8 cellular contexts compared by ENCODE assay signal in the genomic region with DNA sequence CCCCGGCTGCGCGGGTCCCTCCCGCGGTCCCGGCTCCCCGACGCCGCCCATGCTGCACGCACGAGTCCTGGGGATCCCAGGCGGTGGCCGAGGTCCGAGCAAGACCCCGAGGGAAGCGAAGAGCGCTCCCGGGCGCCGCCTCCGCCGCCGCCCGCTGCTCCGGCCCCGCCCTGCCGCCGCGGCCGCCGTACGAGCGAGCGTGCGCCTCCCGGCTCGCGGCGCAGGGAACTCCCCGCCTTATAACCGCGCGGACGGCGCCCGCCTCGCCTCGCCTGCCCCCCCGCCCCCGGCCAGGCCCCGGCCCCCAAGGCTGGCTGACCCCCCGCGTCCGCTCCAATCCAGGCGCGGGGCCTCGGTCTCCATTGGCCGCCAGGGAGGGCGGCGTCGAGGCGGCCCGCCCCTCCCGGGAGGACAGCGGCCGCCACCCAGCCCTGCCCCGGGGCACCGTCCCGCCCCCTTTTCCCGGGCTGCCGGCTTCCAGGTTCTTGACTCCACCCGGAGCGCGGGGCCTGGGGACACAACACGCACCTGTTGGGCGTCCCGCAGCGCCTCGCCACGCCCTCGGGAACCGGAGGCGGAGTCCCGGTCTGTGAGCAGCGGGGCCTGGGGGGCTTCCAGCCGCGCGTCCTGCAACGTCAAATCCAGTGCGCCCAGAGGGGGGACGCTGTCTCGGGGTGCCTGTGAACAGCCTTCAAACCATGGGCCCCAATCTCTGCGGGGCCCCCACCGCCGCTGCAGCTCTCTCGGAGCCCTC. TPM values are rescaled to one million over a fixed set of nuclear protein-coding genes. Genes with fewer than 3 reads are reported as not detected.
DNase-seq lines count a peak whose midpoint lies in the region; ATAC-seq, FAIRE-seq and TF ChIP-seq lines count a peak whose summit lies in the region.

Gene FADS3, minus strand, starts transcription at position 215 of the 754 bp plus-strand sequence. Its CDS starts 164 bp downstream, at position 51.

- no peaks in the 10 kb centered on the region for H3K79me2 ChIP-seq in OCI-LY3 (ENCODE audit: low read length)

- no peak for FAIRE-seq in GM19239 (lab: Jason Lieb, UNC)

- H3K36me3 ChIP-seq in OCI-LY3 (replicated peaks; ENCODE audit: low read depth, low read length), result no peaks in the 10 kb centered on the region

- H3K27ac ChIP-seq in OCI-LY3 (ENCODE audit: low read length), result no peak within 1 kb of the TSS

- H3K4me3 ChIP-seq in OCI-LY3 (ENCODE audit: low read length) (peak within 1 kb of the TSS; percentile 89), epithelial cell of proximal tubule (ENCODE audit: low read depth, low read length) (peak within 1 kb of the TSS; percentile 77)

- peaks cover 11% of the 10 kb centered on the region; the same call in 1 of the 2 replicates for H3K27me3 ChIP-seq in OCI-LY3 (ENCODE audit: low read depth, low read length)

- TF ChIP-seq CTCF in OCI-LY3 (IDR thresholded peaks at IDR 0.05; ENCODE audit: low read depth, low read length) (peak; percentile 27; the same call in 1 of the 2 replicates), epithelial cell of proximal tubule (conservative IDR thresholded peaks at IDR 0.05; ENCODE audit: low read depth, low read length) (no peak)

- no peaks in the 10 kb centered on the region for H4K20me1 ChIP-seq in OCI-LY3 (ENCODE audit: insufficient read depth, low read length)

- H3K4me2 ChIP-seq in OCI-LY3 (ENCODE audit: low read length), result peak within 1 kb of the TSS; percentile 95

- H3K9me3 Mint-ChIP-seq in activated T-cell treated with anti-CD3 and anti-CD28 coated beads, Interleukin-2, amount 50 U/mL, for 24 hours, result no peaks in the 10 kb centered on the region
- H3K9me3 Mint-ChIP-seq in stimulated activated memory B cell treated with anti-CD40 and anti-IgM and Interleukin-4, amounts not matched to agents 10 μg/mL and 1 μg/mL and 100 μg/mL, for 72 hours, result peaks cover 4% of the 10 kb centered on the region

- H3K4me1 Mint-ChIP-seq in activated T-cell treated with anti-CD3 and anti-CD28 coated beads, Interleukin-2, amount 50 U/mL, for 24 hours (ENCODE audit: low read depth), result peaks cover 9% of the 10 kb centered on the region
- H3K4me1 Mint-ChIP-seq in stimulated activated memory B cell treated with anti-CD40 and anti-IgM and Interleukin-4, amounts not matched to agents 10 μg/mL and 1 μg/mL and 100 μg/mL, for 72 hours, result peaks cover 43% of the 10 kb centered on the region

- peaks cover 5% of the 10 kb centered on the region for H3K27me3 Mint-ChIP-seq in activated T-cell treated with anti-CD3 and anti-CD28 coated beads, Interleukin-2, amount 50 U/mL, for 24 hours
- H3K27me3 Mint-ChIP-seq in stimulated activated memory B cell treated with anti-CD40 and anti-IgM and Interleukin-4, amounts not matched to agents 10 μg/mL and 1 μg/mL and 100 μg/mL, for 72 hours, result no peaks in the 10 kb centered on the region

- peak within 1 kb of the TSS; percentile 78 for H3K4me3 Mint-ChIP-seq in activated T-cell treated with anti-CD3 and anti-CD28 coated beads, Interleukin-2, amount 50 U/mL, for 24 hours
- H3K4me3 Mint-ChIP-seq in stimulated activated memory B cell treated with anti-CD40 and anti-IgM and Interleukin-4, amounts not matched to agents 10 μg/mL and 1 μg/mL and 100 μg/mL, for 72 hours, result peak within 1 kb of the TSS; percentile 83

- no peak within 1 kb of the TSS for H3K27ac Mint-ChIP-seq in activated T-cell treated with anti-CD3 and anti-CD28 coated beads, Interleukin-2, amount 50 U/mL, for 24 hours
- H3K27ac Mint-ChIP-seq in stimulated activated memory B cell treated with anti-CD40 and anti-IgM and Interleukin-4, amounts not matched to agents 10 μg/mL and 1 μg/mL and 100 μg/mL, for 72 hours, result peak within 1 kb of the TSS; percentile 84

- H2AFZ ChIP-seq in OCI-LY3 (ENCODE audit: low read depth, low read length), result peak within 1 kb of the TSS; percentile 78

- H3K9me3 ChIP-seq in OCI-LY3 (ENCODE audit: insufficient read depth, low read length), result no peaks in the 10 kb centered on the region

- peak; percentile 53 for ATAC-seq in HG03565 (IDR thresholded peaks at IDR 0.05; ENCODE audit: unreplicated experiment)
- peak; percentile 85 for ATAC-seq in stimulated activated memory B cell treated with anti-CD40 and anti-IgM and Interleukin-4, amounts not matched to agents 10 μg/mL and 1 μg/mL and 100 μg/mL, for 72 hours

- H3K36me3 Mint-ChIP-seq in activated T-cell treated with anti-CD3 and anti-CD28 coated beads, Interleukin-2, amount 50 U/mL, for 24 hours (ENCODE audit: low read depth), result no peaks in the 10 kb centered on the region
- peaks cover 12% of the 10 kb centered on the region for H3K36me3 Mint-ChIP-seq in stimulated activated memory B cell treated with anti-CD40 and anti-IgM and Interleukin-4, amounts not matched to agents 10 μg/mL and 1 μg/mL and 100 μg/mL, for 72 hours

- peak; percentile 89 for DNase-seq in Ammon's horn (ENCODE audit: low spot score)
- peak; percentile 55 for DNase-seq in GM19239 (ENCODE audit: insufficient read length, low spot score)
- peak; percentile 73 for DNase-seq in activated T-cell treated with anti-CD3 and anti-CD28 coated beads, Interleukin-2, amount 50 U/mL, for 24 hours
- DNase-seq in epithelial cell of proximal tubule (ENCODE audit: low read depth), result no peak
- DNase-seq in middle frontal gyrus (ENCODE audit: extremely low spot score, low spot score), result peak; percentile 65

- peaks cover 11% of the 10 kb centered on the region for H3K4me1 ChIP-seq in OCI-LY3 (ENCODE audit: low read length)

- peak within 1 kb of the TSS; percentile 73 for H3K9ac ChIP-seq in OCI-LY3 (ENCODE audit: low read length)

RNA-seq across cellular contexts. Expression of gene FADS3, which starts in this region (rescaled TPM):
- total RNA-seq in epithelial cell of proximal tubule, result 40.7 and 48.0 TPM in 2 replicates
